Comparison of ENCODE assay signal across 10 cellular contexts in the genomic region with DNA sequence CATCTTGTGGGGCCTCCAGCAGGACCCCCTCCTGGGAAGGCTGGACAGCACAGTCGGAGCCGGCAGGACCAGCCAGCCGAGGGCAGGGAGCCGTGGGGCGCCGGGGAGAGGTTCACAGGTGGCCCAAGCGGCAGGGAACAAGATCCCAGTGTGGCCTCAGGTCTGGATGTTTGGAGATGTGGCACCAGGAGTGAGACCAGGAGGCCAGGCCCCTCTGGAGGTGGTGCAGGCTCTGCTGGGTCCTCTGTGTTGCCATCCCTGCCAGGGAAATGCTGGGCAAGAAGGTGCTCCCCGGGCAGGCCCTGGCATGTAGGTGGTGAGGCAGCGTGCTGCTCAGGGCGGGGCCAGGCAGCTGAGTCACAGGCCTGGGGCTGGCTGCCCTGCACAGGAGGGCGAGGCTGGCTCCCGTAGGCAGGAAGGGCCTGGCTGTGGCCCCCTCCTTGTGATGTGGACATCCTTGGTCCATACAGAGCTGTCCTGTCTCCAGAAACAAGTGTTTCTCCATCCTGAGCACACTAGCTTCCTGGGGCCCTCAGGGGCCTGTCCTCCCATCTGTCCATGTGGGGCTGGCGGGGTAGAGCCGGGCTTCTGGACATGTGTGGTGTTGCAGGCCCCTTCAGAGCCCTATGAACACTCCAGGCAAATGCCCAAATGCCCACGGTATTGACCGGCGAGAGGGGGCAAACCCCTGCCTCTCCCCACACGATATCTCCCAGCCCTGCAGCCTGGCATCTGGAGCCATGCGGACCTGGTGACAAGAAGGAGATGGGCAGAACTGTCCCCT. TPM values are rescaled to one million over a fixed set of nuclear protein-coding genes. Genes with fewer than 3 reads are reported as not detected.
DNase-seq lines count a peak whose midpoint lies in the region; ATAC-seq, FAIRE-seq and TF ChIP-seq lines count a peak whose summit lies in the region.
"Had no signal": no experiment of that assay in that cellular context is flagged by ENCODE, and none has a peak within 500 bp of the region (broad histone marks: within the 10 kb centered on the region; RNA-seq: fewer than 3 reads in every experiment).

No MANE protein-coding gene starts in this region.

- no peak overlapping the region; the same call in 1 of the 2 replicates for H3K18ac ChIP-seq in H1 (ENCODE audit: extremely low read depth, low read length)

- H2BK120ac ChIP-seq in H1 (replicated peaks; ENCODE audit: low read depth, low read length): no peak overlapping the region

- no peaks in the 10 kb centered on the region; a peak in 1 of 7 replicates for H3K27me3 ChIP-seq in H1 (replicated peaks in 1 of 4; ENCODE audit: control insufficient read depth in 3 of 4, extremely low read depth in 1 of 4, insufficient read depth in 3 of 4, low read length in 3 of 4)

- H3K23ac ChIP-seq in H1 (ENCODE audit: insufficient read length): no peak overlapping the region

- TF ChIP-seq POLR2A in H1 (IDR thresholded peaks at IDR 0.05; ENCODE audit: control extremely low read depth in 1 of 2, low read depth in 2 of 2, low read length in 2 of 2): no peak

- no peak overlapping the region for H4K5ac ChIP-seq in H1 (ENCODE audit: insufficient read length, low read depth, low read length)

- FAIRE-seq in H1 (lab: Jason Lieb, UNC): no peak
- FAIRE-seq: A204.1 had no signal

- H3K27ac ChIP-seq in H1 (ENCODE audit: low read depth, low read length) (no peak overlapping the region), skin epidermis (peak overlapping the region in 14 of 21 experiments; percentile 11 to 64 (median 38))

- H4K8ac ChIP-seq in H1 (ENCODE audit: extremely low read depth, insufficient read depth, low read length): no peak overlapping the region

- no peak overlapping the region for H3K4ac ChIP-seq in H1 (replicated peaks; ENCODE audit: insufficient read length, low read depth, low read length)

- H2AFZ ChIP-seq in H1 (ENCODE audit: low read length): no peak overlapping the region

- H2BK20ac ChIP-seq in H1 (ENCODE audit: low read length): no peak overlapping the region

- no peak overlapping the region for H3K14ac ChIP-seq in H1 (ENCODE audit: insufficient read length)

- H3K23me2 ChIP-seq in H1 (ENCODE audit: low read depth, low read length): no peaks in the 10 kb centered on the region

- peak overlapping the region; percentile 65 for H4K91ac ChIP-seq in H1 (replicated peaks; ENCODE audit: insufficient read length, low read length)

- H3K9ac ChIP-seq in H1 (replicated peaks in 1 of 4; ENCODE audit: extremely low read depth in 1 of 4, low read depth in 3 of 4, low read length in 3 of 4): no peak overlapping the region

- peaks cover 0 to 5% (median 2%) of the 10 kb centered on the region in 4 experiments; a peak in 3 of 7 replicates for H3K4me1 ChIP-seq in H1 (replicated peaks in 1 of 4; ENCODE audit: control insufficient read depth in 3 of 4, insufficient read depth in 4 of 4, low read length in 3 of 4)

- CTCF ChIA-PET in H1 (lab: Charles Lee; ENCODE audit: partially characterized antibody): interaction anchor here (1.3 to 11.6 kb wide), 6 partner anchors 9 to 117 kb away, joined by 3 to 152 read pairs (median 11); no protein-coding TSS in a partner anchor

- no peak overlapping the region for H2AK5ac ChIP-seq in H1 (ENCODE audit: low read depth, low read length)

- POLR2A ChIA-PET in H1 (lab: Charles Lee; ENCODE audit: partially characterized antibody): interaction anchor here (1.1 kb wide), 1 partner anchor 143 kb away, joined by 3 read pairs; no protein-coding TSS in a partner anchor

- no peak for TF ChIP-seq RAD21 in H1 (IDR thresholded peaks at IDR 0.05 in 1 of 2, conservative IDR thresholded peaks at IDR 0.05 in 1 of 2; ENCODE audit: low read depth in 2 of 2, low read length in 2 of 2)

- no peaks in the 10 kb centered on the region for H4K20me1 ChIP-seq in H1 (replicated peaks in 1 of 2; ENCODE audit: control insufficient read depth in 1 of 2, insufficient read depth in 2 of 2, low read length in 2 of 2)

- DNase-seq in DMS153 (lab: John Stamatoyannopoulos, UW): peak; percentile 42
- DNase-seq in DMS153 treated with DMSO at 0.1 percent for 48 hours (lab: John Stamatoyannopoulos, UW; ENCODE audit: unreplicated experiment): no peak
- DNase-seq in NCI-H510A (lab: John Stamatoyannopoulos, UW): peak; percentile 69
- DNase-seq in H1 (ENCODE audit: low read depth in 1 of 2, low spot score in 2 of 2): no peak

- ATAC-seq in GM21360 (IDR thresholded peaks at IDR 0.05; ENCODE audit: unreplicated experiment): no peak
- no peak for ATAC-seq in GM18502 (IDR thresholded peaks at IDR 0.05; ENCODE audit: poor library complexity, unreplicated experiment)
- no peak for ATAC-seq in GM19395 (IDR thresholded peaks at IDR 0.05; ENCODE audit: unreplicated experiment)

- peak overlapping the region; percentile 66; the same call in 1 of the 2 replicates for H2BK5ac ChIP-seq in H1 (ENCODE audit: low read depth, low read length)

- no peak for TF ChIP-seq CTCF in H1 (IDR thresholded peaks at IDR 0.05; ENCODE audit: control extremely low read depth in 1 of 3, insufficient read depth in 1 of 3, low read depth in 1 of 3, low read length in 3 of 3)

- H3K79me1 ChIP-seq in H1 (ENCODE audit: low read depth, low read length): no peaks in the 10 kb centered on the region

- no peaks in the 10 kb centered on the region for H3K36me3 ChIP-seq in H1 (ENCODE audit: control insufficient read depth in 2 of 4, insufficient read depth in 4 of 4, low read length in 3 of 4)

- H3K4me3 ChIP-seq in H1 (ENCODE audit: extremely low read depth in 1 of 4, insufficient read depth in 2 of 4, low read depth in 3 of 4, low read length in 4 of 4) (no peak overlapping the region), skin epidermis (no peak overlapping the region)

- H3K79me2 ChIP-seq in H1 (ENCODE audit: control insufficient read depth in 1 of 2, insufficient read depth in 2 of 2, low read length in 2 of 2): no peaks in the 10 kb centered on the region

- H3K56ac ChIP-seq in H1 (replicated peaks; ENCODE audit: insufficient read length, low read depth, low read length): no peak overlapping the region

- TF ChIP-seq EP300 in H1 (IDR thresholded peaks at IDR 0.05; ENCODE audit: borderline replicate concordance in 1 of 2, low read depth in 2 of 2, low read length in 2 of 2): no peak

- H3K9me3 ChIP-seq in H1 (ENCODE audit: insufficient read depth in 2 of 2, low read depth in 1 of 2, low read length in 1 of 2): no peaks in the 10 kb centered on the region

- WGBS in H1 (ENCODE audit: extremely low coverage in 1 of 2, insufficient coverage in 1 of 2, insufficient read length in 1 of 2, insufficient replicate concordance in 2 of 2, low coverage in 1 of 2, low lambda C conversion rate in 2 of 2, missing lambda C conversion rate in 1 of 2), 2 experiments: 94% methylated on average over 17 of the region's 19 CpGs; no CpG with 5 or more reads in 1 of the 2 experiments

- no peak overlapping the region for H2BK15ac ChIP-seq in H1 (ENCODE audit: low read length)

- no peak overlapping the region for H2BK12ac ChIP-seq in H1 (ENCODE audit: low read depth, low read length)

- no peak overlapping the region for H3K4me2 ChIP-seq in H1 (ENCODE audit: insufficient read depth in 1 of 2, low read depth in 2 of 2, low read length in 2 of 2)

TF ChIP-seq in H1, 55 proteins besides CTCF, POLR2A, EP300 and RAD21 (continues in another document):
- TF ChIP-seq EZH2 (IDR thresholded peaks at IDR 0.05; ENCODE audit: low read depth, low read length, severe bottlenecking) (no peak), TAF1 (IDR thresholded peaks at IDR 0.05; ENCODE audit: low read depth, low read length) (no peak), HDAC6 (IDR thresholded peaks at IDR 0.05; ENCODE audit: low read depth, low read length) (no peak), NRF1 (IDR thresholded peaks at IDR 0.05; ENCODE audit: low read depth, low read length) (no peak), ATF2 (IDR thresholded peaks at IDR 0.05; ENCODE audit: low read length) (no peak), PHF8 (conservative IDR thresholded peaks at IDR 0.05; ENCODE audit: low read depth, low read length) (no peak), SIX5 (IDR thresholded peaks at IDR 0.05; ENCODE audit: low read depth, low read length) (no peak), SIRT6 (IDR thresholded peaks at IDR 0.05; ENCODE audit: low read length) (no peak), POU5F1 (IDR thresholded peaks at IDR 0.05; ENCODE audit: low read depth, low read length) (no peak), CBX8 (IDR thresholded peaks at IDR 0.05; ENCODE audit: borderline replicate concordance, low read depth, low read length) (no peak)

RNA-seq across cellular contexts. Expression of gene HGFAC, which starts 4.8 kb away (rescaled TPM):
- 0.15 TPM in 1 of 2 replicates, not detected in the other for total RNA-seq in H1 (2021; fragmentation: NEBNext Ultra II Directional; extraction: Animal tissue kit (Norgen Biotek cat#: 25700))
- polyA plus RNA-seq in H1 (2011; rRNA removed): 0.14 and 0.35 TPM in 2 replicates
- polyA plus RNA-seq in H1 (2011; cell fraction: cytosol; rRNA removed): 0.34 TPM
- polyA plus RNA-seq in H1 (2011; cell fraction: nucleus; rRNA removed): 2.4 TPM
- 0.60 TPM in 1 of 4 replicates, not detected in the others for polyA plus RNA-seq in H1 (2012, experiment 1 of 2)
- polyA plus RNA-seq in H1 (2012, experiment 2 of 2): not detected
- polyA plus RNA-seq in H1 (2013, experiment 1 of 2): 0.10 TPM
- 0.07 TPM for polyA plus RNA-seq in H1 (2013, experiment 2 of 2)
- not detected in 2 replicates for polyA minus RNA-seq in H1 (2011; rRNA and poly(A)+ RNA removed)
- polyA minus RNA-seq in H1 (2011; cell fraction: cytosol; rRNA and poly(A)+ RNA removed): not detected
- not detected for polyA minus RNA-seq in H1 (2011; cell fraction: nucleus; rRNA and poly(A)+ RNA removed)
- polyA plus RNA-seq: IgD-negative memory B cell had no signal

RNA-seq across cellular contexts. Expression of gene DOK7, which starts 26.1 kb away (rescaled TPM):
- not detected in 2 replicates for total RNA-seq in H1 (2021; fragmentation: NEBNext Ultra II Directional; extraction: Animal tissue kit (Norgen Biotek cat#: 25700))
- 0.32 and 0.36 TPM in 2 replicates for polyA plus RNA-seq in H1 (2011; rRNA removed)
- polyA plus RNA-seq in H1 (2011; cell fraction: cytosol; rRNA removed): 0.19 TPM
- 0.27 TPM for polyA plus RNA-seq in H1 (2011; cell fraction: nucleus; rRNA removed)
- 0.09 to 0.32 TPM (median 0.25 TPM) in 3 of 4 replicates, not detected in the other for polyA plus RNA-seq in H1 (2012, experiment 1 of 2)
- polyA plus RNA-seq in H1 (2012, experiment 2 of 2): 0.09 TPM
- 0.14 TPM for polyA plus RNA-seq in H1 (2013, experiment 1 of 2)
- 0.13 TPM for polyA plus RNA-seq in H1 (2013, experiment 2 of 2)
- polyA minus RNA-seq in H1 (2011; rRNA and poly(A)+ RNA removed): not detected in 2 replicates
- not detected for polyA minus RNA-seq in H1 (2011; cell fraction: cytosol; rRNA and poly(A)+ RNA removed)
- polyA minus RNA-seq in H1 (2011; cell fraction: nucleus; rRNA and poly(A)+ RNA removed): not detected

Comparison
In these comparisons a context has a peak if more than half of its experiments do, and no peak if none do; other contexts are left out.
1. DNase-seq: peak in DMS153 (single experiment) and NCI-H510A (single experiment); none in DMS153 treated with DMSO at 0.1 percent for 48 hours (single experiment) and H1 (0 of 2).